In the genomic region with DNA sequence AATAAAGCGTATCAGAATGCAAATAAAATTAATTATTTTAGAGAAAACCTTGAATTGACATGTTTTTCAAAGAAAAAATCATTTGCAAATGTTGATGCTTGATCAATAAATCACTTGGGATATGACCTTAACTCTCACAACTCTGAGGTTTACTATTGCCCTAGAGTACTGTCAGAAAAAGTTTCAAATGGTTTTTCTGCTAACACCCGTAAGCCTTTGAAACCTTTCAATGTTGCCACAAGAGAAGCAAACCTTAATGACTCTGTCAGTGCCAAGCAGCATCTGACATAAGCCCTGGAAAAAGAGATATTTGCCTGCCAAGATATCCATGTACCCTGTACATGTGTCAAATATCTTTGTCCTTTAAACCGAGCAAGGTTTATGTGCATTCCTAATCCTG, we compare ENCODE assay signal across 6 cellular contexts.
"Had no signal": no experiment of that assay in that cellular context is flagged by ENCODE, and none has a peak within 500 bp of the region (broad histone marks: within the 10 kb centered on the region; RNA-seq: fewer than 3 reads in every experiment).

No MANE protein-coding gene starts in this region.

- DNase-seq: GM23248, GOT3, H7, HFFc6 had no signal

- ATAC-seq: HCT116, HepG2 had no signal
